1 cellular context compared by ENCODE assay signal in the genomic region with DNA sequence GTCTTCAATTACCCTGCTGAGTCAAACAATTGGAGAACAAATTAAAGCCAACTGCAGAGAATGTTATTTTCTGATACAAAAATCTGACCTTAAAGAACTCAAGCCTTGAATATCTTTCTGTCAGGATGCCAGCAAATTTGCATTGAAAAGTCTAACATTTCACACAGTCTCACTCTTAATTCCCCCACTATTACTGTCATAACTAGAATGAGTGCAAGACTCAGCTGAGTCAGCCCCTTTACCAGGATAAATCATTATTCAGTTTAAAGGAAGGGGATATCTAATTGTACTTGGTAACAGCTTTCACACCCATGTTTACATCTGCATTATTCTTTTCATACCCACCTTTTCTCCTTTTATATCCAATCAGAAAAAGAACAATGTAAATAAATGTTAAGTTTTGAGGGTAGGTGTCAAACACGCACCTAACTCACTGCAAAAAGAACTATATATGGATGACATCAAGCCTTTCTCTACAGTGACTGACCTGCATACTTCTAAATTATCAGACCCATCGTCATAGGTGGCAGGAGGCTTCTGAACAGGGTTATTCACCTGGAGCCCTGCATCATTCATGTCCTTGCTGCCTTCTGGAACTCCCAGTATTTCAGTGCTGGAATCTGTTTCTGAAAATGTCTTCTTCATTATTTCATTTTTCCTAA.
A peak's percentile ranks its signal among the peaks of the same experiment; 100 is the strongest.
TF ChIP-seq lines count a peak whose summit lies in the region.

No MANE protein-coding gene starts in this region.

TF ChIP-seq in GM12878, 131 proteins besides CTCF, POLR2A, EP300 and RAD21 (continued from another document):
- TF ChIP-seq CHD2 (IDR thresholded peaks at IDR 0.05; ENCODE audit: borderline replicate concordance, low read depth, low read length) (no peak), PML (IDR thresholded peaks at IDR 0.05; ENCODE audit: low read length) (0 out of 2 replicates have a peak, but pooled peaks have one; percentile 48)
